1 cellular context compared by ENCODE assay signal in genomic region chr1:52142220-52143153, GRCh38.
TF ChIP-seq lines count a peak whose summit lies in the region.

No MANE protein-coding gene starts in this region.

TF ChIP-seq in HepG2, 621 proteins besides CTCF, POLR2A, EP300 and RAD21 (continued from another document and continues in another):
- TF ChIP-seq, protein P1, sequence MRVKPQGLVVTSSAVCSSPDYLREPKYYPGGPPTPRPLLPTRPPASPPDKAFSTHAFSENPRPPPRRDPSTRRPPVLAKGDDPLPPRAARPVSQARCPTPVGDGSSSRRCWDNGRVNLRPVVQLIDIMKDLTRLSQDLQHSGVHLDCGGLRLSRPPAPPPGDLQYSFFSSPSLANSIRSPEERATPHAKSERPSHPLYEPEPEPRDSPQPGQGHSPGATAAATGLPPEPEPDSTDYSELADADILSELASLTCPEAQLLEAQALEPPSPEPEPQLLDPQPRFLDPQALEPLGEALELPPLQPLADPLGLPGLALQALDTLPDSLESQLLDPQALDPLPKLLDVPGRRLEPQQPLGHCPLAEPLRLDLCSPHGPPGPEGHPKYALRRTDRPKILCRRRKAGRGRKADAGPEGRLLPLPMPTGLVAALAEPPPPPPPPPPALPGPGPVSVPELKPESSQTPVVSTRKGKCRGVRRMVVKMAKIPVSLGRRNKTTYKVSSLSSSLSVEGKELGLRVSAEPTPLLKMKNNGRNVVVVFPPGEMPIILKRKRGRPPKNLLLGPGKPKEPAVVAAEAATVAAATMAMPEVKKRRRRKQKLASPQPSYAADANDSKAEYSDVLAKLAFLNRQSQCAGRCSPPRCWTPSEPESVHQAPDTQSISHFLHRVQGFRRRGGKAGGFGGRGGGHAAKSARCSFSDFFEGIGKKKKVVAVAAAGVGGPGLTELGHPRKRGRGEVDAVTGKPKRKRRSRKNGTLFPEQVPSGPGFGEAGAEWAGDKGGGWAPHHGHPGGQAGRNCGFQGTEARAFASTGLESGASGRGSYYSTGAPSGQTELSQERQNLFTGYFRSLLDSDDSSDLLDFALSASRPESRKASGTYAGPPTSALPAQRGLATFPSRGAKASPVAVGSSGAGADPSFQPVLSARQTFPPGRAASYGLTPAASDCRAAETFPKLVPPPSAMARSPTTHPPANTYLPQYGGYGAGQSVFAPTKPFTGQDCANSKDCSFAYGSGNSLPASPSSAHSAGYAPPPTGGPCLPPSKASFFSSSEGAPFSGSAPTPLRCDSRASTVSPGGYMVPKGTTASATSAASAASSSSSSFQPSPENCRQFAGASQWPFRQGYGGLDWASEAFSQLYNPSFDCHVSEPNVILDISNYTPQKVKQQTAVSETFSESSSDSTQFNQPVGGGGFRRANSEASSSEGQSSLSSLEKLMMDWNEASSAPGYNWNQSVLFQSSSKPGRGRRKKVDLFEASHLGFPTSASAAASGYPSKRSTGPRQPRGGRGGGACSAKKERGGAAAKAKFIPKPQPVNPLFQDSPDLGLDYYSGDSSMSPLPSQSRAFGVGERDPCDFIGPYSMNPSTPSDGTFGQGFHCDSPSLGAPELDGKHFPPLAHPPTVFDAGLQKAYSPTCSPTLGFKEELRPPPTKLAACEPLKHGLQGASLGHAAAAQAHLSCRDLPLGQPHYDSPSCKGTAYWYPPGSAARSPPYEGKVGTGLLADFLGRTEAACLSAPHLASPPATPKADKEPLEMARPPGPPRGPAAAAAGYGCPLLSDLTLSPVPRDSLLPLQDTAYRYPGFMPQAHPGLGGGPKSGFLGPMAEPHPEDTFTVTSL (CRISPR knock-in tag; IDR thresholded peaks at IDR 0.05; ENCODE audit: borderline replicate concordance): no peak
- TF ChIP-seq ZNF343 (CRISPR knock-in tag; IDR thresholded peaks at IDR 0.05) (no peak), PRMT3 (CRISPR knock-in tag; IDR thresholded peaks at IDR 0.05; ENCODE audit: borderline replicate concordance, low read depth) (no peak), AKNA (CRISPR knock-in tag; IDR thresholded peaks at IDR 0.05; ENCODE audit: borderline replicate concordance) (no peak), MLX (CRISPR knock-in tag; IDR thresholded peaks at IDR 0.05) (no peak), PAXIP1 (CRISPR knock-in tag; conservative IDR thresholded peaks at IDR 0.05) (no peak), CAMTA2 (CRISPR knock-in tag; IDR thresholded peaks at IDR 0.05; ENCODE audit: borderline replicate concordance) (no peak), FOXO1 (CRISPR knock-in tag; IDR thresholded peaks at IDR 0.05) (no peak), TCF7L2 (IDR thresholded peaks at IDR 0.05; ENCODE audit: low read depth, low read length) (no peak), SRSF1 (optimal IDR thresholded peaks at IDR 0.05; ENCODE audit: low read depth, low read length) (no peak), ZNF34 (CRISPR knock-in tag; IDR thresholded peaks at IDR 0.05; ENCODE audit: borderline replicate concordance) (no peak), ATF7 (IDR thresholded peaks at IDR 0.05) (no peak), ATF7 (CRISPR knock-in tag; IDR thresholded peaks at IDR 0.05) (no peak), ELF1 (CRISPR knock-in tag; IDR thresholded peaks at IDR 0.05) (no peak), ZNF607 (CRISPR knock-in tag; IDR thresholded peaks at IDR 0.05; ENCODE audit: borderline replicate concordance) (no peak), TCF7 (IDR thresholded peaks at IDR 0.05; ENCODE audit: low read depth) (no peak), ZNF569 (CRISPR knock-in tag; IDR thresholded peaks at IDR 0.05; ENCODE audit: borderline replicate concordance) (no peak), ZBTB37 (CRISPR knock-in tag; IDR thresholded peaks at IDR 0.05) (no peak), TERF1 (CRISPR knock-in tag; IDR thresholded peaks at IDR 0.05) (no peak), ZNF234 (CRISPR knock-in tag; conservative IDR thresholded peaks at IDR 0.05) (no peak), SOX5 (CRISPR knock-in tag; IDR thresholded peaks at IDR 0.05; ENCODE audit: borderline replicate concordance) (no peak), NFIC (IDR thresholded peaks at IDR 0.05; ENCODE audit: low read length) (no peak), ZNF431 (CRISPR knock-in tag; IDR thresholded peaks at IDR 0.05; ENCODE audit: borderline replicate concordance, low read depth) (no peak), ZBTB42 (CRISPR knock-in tag; IDR thresholded peaks at IDR 0.05) (no peak), ZNF430 (CRISPR knock-in tag; IDR thresholded peaks at IDR 0.05) (no peak; the same call in 1 of the 2 replicates), SUZ12 (IDR thresholded peaks at IDR 0.05; ENCODE audit: low read depth, low read length) (no peak), SP5 (CRISPR knock-in tag; IDR thresholded peaks at IDR 0.05; ENCODE audit: borderline replicate concordance, low read depth) (no peak), TEAD3 (CRISPR knock-in tag; optimal IDR thresholded peaks at IDR 0.05; ENCODE audit: borderline replicate concordance) (no peak), ZNF160 (CRISPR knock-in tag; IDR thresholded peaks at IDR 0.05) (0 out of 2 replicates have a peak, but pooled peaks have one; percentile 69), POLR2G (IDR thresholded peaks at IDR 0.05; ENCODE audit: low read depth, low read length) (peak; percentile 54; the same call in 1 of the 2 replicates), ZNF205 (CRISPR knock-in tag; IDR thresholded peaks at IDR 0.05) (no peak), RARA (CRISPR knock-in tag; IDR thresholded peaks at IDR 0.05) (no peak), CEBPB (IDR thresholded peaks at IDR 0.05; ENCODE audit: borderline replicate concordance, low read depth, low read length) (no peak), RBM39 (IDR thresholded peaks at IDR 0.05; ENCODE audit: low read depth, low read length, poor library complexity, severe bottlenecking) (no peak), HNRNPK (IDR thresholded peaks at IDR 0.05; ENCODE audit: low read depth, low read length, poor library complexity, severe bottlenecking) (no peak)
- TF ChIP-seq, protein P2, sequence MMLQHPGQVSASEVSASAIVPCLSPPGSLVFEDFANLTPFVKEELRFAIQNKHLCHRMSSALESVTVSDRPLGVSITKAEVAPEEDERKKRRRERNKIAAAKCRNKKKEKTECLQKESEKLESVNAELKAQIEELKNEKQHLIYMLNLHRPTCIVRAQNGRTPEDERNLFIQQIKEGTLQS (CRISPR knock-in tag; IDR thresholded peaks at IDR 0.05): 0 out of 2 replicates have a peak, but pooled peaks have one; percentile 10
- TF ChIP-seq, protein P3, sequence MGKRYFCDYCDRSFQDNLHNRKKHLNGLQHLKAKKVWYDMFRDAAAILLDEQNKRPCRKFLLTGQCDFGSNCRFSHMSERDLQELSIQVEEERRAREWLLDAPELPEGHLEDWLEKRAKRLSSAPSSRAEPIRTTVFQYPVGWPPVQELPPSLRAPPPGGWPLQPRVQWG (CRISPR knock-in tag; IDR thresholded peaks at IDR 0.05; ENCODE audit: borderline replicate concordance, low read depth): no peak
- TF ChIP-seq, protein P4, sequence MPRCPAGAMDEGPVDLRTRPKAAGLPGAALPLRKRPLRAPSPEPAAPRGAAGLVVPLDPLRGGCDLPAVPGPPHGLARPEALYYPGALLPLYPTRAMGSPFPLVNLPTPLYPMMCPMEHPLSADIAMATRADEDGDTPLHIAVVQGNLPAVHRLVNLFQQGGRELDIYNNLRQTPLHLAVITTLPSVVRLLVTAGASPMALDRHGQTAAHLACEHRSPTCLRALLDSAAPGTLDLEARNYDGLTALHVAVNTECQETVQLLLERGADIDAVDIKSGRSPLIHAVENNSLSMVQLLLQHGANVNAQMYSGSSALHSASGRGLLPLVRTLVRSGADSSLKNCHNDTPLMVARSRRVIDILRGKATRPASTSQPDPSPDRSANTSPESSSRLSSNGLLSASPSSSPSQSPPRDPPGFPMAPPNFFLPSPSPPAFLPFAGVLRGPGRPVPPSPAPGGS (CRISPR knock-in tag; IDR thresholded peaks at IDR 0.05): peak; percentile 75; the same call in 1 of the 2 replicates
- TF ChIP-seq, protein P5, sequence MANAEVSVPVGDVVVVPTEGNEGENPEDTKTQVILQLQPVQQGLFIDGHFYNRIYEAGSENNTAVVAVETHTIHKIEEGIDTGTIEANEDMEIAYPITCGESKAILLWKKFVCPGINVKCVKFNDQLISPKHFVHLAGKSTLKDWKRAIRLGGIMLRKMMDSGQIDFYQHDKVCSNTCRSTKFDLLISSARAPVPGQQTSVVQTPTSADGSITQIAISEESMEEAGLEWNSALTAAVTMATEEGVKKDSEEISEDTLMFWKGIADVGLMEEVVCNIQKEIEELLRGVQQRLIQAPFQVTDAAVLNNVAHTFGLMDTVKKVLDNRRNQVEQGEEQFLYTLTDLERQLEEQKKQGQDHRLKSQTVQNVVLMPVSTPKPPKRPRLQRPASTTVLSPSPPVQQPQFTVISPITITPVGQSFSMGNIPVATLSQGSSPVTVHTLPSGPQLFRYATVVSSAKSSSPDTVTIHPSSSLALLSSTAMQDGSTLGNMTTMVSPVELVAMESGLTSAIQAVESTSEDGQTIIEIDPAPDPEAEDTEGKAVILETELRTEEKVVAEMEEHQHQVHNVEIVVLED (CRISPR knock-in tag; IDR thresholded peaks at IDR 0.05; ENCODE audit: borderline replicate concordance): no peak
